In the genomic region with DNA sequence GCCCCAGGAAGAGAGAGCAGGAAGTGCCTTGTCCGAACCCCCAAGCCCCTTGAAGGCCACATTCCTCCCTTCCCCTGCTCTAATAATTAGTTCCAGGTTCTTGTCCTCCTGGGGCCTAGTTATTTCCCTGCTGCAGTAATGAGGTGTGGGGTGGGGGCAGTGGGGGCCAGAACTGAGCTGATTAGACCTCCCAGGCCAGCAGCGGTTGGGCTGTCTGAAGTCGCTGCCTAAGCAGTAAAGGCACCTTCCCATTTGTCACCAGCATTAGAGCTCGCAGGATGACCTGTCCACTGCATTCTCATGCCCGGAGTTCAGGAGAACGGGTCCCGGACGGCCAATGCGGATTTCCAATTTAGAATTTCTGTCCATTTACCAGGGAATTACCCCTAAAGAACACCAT, we compare ENCODE assay signal across 17 cellular contexts.
A peak's percentile ranks its signal among the peaks of the same experiment; 100 is the strongest.
DNase-seq lines count a peak whose midpoint lies in the region; FAIRE-seq and TF ChIP-seq lines count a peak whose summit lies in the region.
"Had no signal": no experiment of that assay in that cellular context is flagged by ENCODE, and none has a peak within 500 bp of the region (broad histone marks: within the 10 kb centered on the region; RNA-seq: fewer than 3 reads in every experiment).

No MANE protein-coding gene starts in this region.

- H3K27ac Mint-ChIP-seq in brain: peak overlapping the region in 3 of 5 experiments; percentile 11 to 55 (median 35)
- H3K27ac Mint-ChIP-seq in neural progenitor cell: no peak overlapping the region
- H3K27ac Mint-ChIP-seq: CD4-positive, alpha-beta T cell; H9 had no signal

- peaks cover 54% of the 10 kb centered on the region for H3F3A ChIP-seq in neural progenitor cell (ENCODE audit: low read depth)

- DNase-seq in NCI-H82 (lab: John Stamatoyannopoulos, UW) (peak; percentile 66), NCI-H82 treated with DMSO at 0.1 percent for 48 hours (lab: John Stamatoyannopoulos, UW; ENCODE audit: unreplicated experiment) (no peak), neural progenitor cell (ENCODE audit: low spot score) (peak; percentile 23), middle frontal gyrus (ENCODE audit: extremely low spot score, low spot score) (no peak), GM12892 (ENCODE audit: insufficient read length) (no peak), NCI-H748 (lab: John Stamatoyannopoulos, UW; ENCODE audit: unreplicated experiment) (no peak)
- DNase-seq: AML-193; Caco-2; CD4-positive, alpha-beta T cell; GDM1 had no signal

- H3K79me2 ChIP-seq in neural progenitor cell (ENCODE audit: low read depth): no peaks in the 10 kb centered on the region

- peak overlapping the region; percentile 71 for H3K27ac ChIP-seq in neural progenitor cell
- H3K27ac ChIP-seq: 22Rv1, A549, C4-2B had no signal

- TF ChIP-seq CTCF in brain (conservative IDR thresholded peaks at IDR 0.05) (no peak), neural progenitor cell (IDR thresholded peaks at IDR 0.05) (no peak)

- no peak overlapping the region for H2AFZ ChIP-seq in neural progenitor cell (replicated peaks)

- no peaks in the 10 kb centered on the region for H3K9me3 ChIP-seq in neural progenitor cell (ENCODE audit: low read depth)
- H3K9me3 ChIP-seq: A549, Caco-2 had no signal

- TF ChIP-seq POLR2A in GM12892 (IDR thresholded peaks at IDR 0.05; ENCODE audit: low read depth, low read length): no peak

- H3K9ac ChIP-seq in neural progenitor cell: no peak overlapping the region

- H3K4me3 Mint-ChIP-seq in brain (no peak overlapping the region), neural progenitor cell (no peak overlapping the region)
- H3K4me3 Mint-ChIP-seq: CD4-positive, alpha-beta T cell; H9 had no signal

- peaks cover 8% of the 10 kb centered on the region for H3K27me3 Mint-ChIP-seq in brain
- peaks cover 10% of the 10 kb centered on the region for H3K27me3 Mint-ChIP-seq in neural progenitor cell (ENCODE audit: insufficient read depth, low read depth)

- H3K4me2 ChIP-seq in neural progenitor cell: no peak overlapping the region
- H3K4me2 ChIP-seq: A549 had no signal

- H3K4me1 ChIP-seq in neural progenitor cell: peaks cover 70% of the 10 kb centered on the region
- H3K4me1 ChIP-seq: A549, Caco-2 had no signal

- no peaks in the 10 kb centered on the region for H3K36me3 ChIP-seq in neural progenitor cell

- H4K20me1 ChIP-seq in neural progenitor cell (ENCODE audit: low read depth): no peaks in the 10 kb centered on the region

- no peak for FAIRE-seq in GM12892 (lab: Jason Lieb, UNC)
- FAIRE-seq: A549, D721Med, H1 had no signal

- no peaks in the 10 kb centered on the region for H3K36me3 Mint-ChIP-seq in brain
- H3K36me3 Mint-ChIP-seq in neural progenitor cell: no peaks in the 10 kb centered on the region

- H3K4me3 ChIP-seq in neural progenitor cell: no peak overlapping the region
- H3K4me3 ChIP-seq: A549 had no signal

- H3K4me1 Mint-ChIP-seq in brain (peaks cover 41% of the 10 kb centered on the region), neural progenitor cell (peaks cover 28% of the 10 kb centered on the region)

- H3K9me3 Mint-ChIP-seq in brain: peaks cover 0 to 2% (median 0%) of the 10 kb centered on the region in 5 experiments
- no peaks in the 10 kb centered on the region for H3K9me3 Mint-ChIP-seq in neural progenitor cell
- H3K9me3 Mint-ChIP-seq: CD4-positive, alpha-beta T cell; H9 had no signal

- H3K27me3 ChIP-seq in neural progenitor cell: no peaks in the 10 kb centered on the region

Comparison
In these comparisons a context has a peak if more than half of its experiments do, and no peak if none do; other contexts are left out.
1. DNase-seq: peak in NCI-H82 (single experiment) and neural progenitor cell (single experiment); none in NCI-H82 treated with DMSO at 0.1 percent for 48 hours (single experiment), middle frontal gyrus (single experiment), GM12892 (single experiment) and NCI-H748 (single experiment).